Comparison of ENCODE assay signal across 6 cellular contexts in the genomic region with DNA sequence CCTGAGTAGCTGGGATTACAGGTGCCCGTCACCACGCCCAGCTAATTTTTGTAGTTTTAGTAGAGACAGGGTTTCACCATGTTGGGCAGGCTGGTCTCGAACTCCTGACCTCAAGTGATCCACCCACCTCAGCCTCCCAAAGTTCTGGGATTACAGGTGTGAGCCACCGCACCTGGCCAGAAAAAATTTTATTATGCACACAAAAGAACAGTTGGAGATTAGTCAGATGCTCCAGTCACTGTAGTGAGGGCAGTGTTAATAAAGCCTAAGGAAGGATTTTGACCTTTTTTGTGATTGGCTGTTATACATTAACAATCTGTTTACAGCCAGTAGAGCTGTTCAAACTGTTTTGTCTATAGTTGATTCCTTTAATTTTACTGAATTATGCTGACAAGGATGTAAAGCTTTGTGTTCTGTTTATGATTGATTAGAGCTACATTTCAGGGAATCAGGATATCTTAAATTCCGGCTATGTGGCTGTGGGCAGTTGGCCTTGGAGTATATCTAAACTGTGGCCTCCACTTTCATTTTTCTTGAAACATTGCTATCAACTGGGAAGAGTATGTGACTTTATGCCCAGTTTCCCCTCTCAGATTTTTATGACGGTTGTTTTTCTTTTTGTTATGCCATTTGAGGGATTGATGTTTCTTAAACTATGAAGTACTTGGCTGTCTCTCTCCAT. TPM values are rescaled to one million over a fixed set of nuclear protein-coding genes. Genes with fewer than 3 reads are reported as not detected.
DNase-seq lines count a peak whose midpoint lies in the region.
"Had no signal": no experiment of that assay in that cellular context is flagged by ENCODE, and none has a peak within 500 bp of the region (broad histone marks: within the 10 kb centered on the region; RNA-seq: fewer than 3 reads in every experiment).

No MANE protein-coding gene starts in this region.

- peak overlapping the region; percentile 48 for H3K4me2 ChIP-seq in skeletal muscle satellite cell (ENCODE audit: low read length)

- H3K4me1 ChIP-seq in skeletal muscle satellite cell (ENCODE audit: control insufficient read depth, insufficient read depth, low read length): peaks cover 12% of the 10 kb centered on the region

- no peaks in the 10 kb centered on the region for H3K9me3 ChIP-seq in skeletal muscle satellite cell (replicated peaks; ENCODE audit: low read length)

- no peaks in the 10 kb centered on the region for H3K27me3 ChIP-seq in skeletal muscle satellite cell (ENCODE audit: control insufficient read depth, insufficient read depth, low read length)

- peak overlapping the region; percentile 41 for H3K9ac ChIP-seq in skeletal muscle satellite cell (ENCODE audit: low read depth, low read length)

- peak; percentile 73 for DNase-seq in amniotic epithelial cell (ENCODE audit: low read depth)
- no peak for DNase-seq in NCI-H1105 (lab: John Stamatoyannopoulos, UW)
- no peak for DNase-seq in NOMO-1 treated with dmso at 0.1 percent for 144 hours (lab: John Stamatoyannopoulos, UW; ENCODE audit: unreplicated experiment)
- DNase-seq: activated gamma-delta T cell treated with Interleukin-2 at 50 U/mL for 16 hours; effector CD8-positive, alpha-beta T cell had no signal

- H3K36me3 ChIP-seq in skeletal muscle satellite cell (ENCODE audit: insufficient read depth, low read length): no peaks in the 10 kb centered on the region

- H3K4me3 ChIP-seq in skeletal muscle satellite cell (ENCODE audit: low read length): no peak overlapping the region

RNA-seq across cellular contexts. Expression of a gene that starts 9.9 kb away (rescaled TPM):
- total RNA-seq in skeletal muscle satellite cell (2012; rRNA removed): 4.8 TPM in 2 replicates

RNA-seq across cellular contexts. Expression of a gene that starts 10.1 kb away (rescaled TPM):
- 29.3 and 33.2 TPM in 2 replicates for total RNA-seq in skeletal muscle satellite cell (2012; rRNA removed)

RNA-seq across cellular contexts. Expression of a gene that starts 13.8 kb away (rescaled TPM):
- total RNA-seq in skeletal muscle satellite cell (2012; rRNA removed): 6.3 and 11.1 TPM in 2 replicates

RNA-seq across cellular contexts. Expression of a gene that starts 20.2 kb away (rescaled TPM):
- total RNA-seq in skeletal muscle satellite cell (2012; rRNA removed): 0.44 and 0.76 TPM in 2 replicates

RNA-seq across cellular contexts. Expression of a gene that starts 23.7 kb away (rescaled TPM):
- 2.0 and 2.5 TPM in 2 replicates for total RNA-seq in skeletal muscle satellite cell (2012; rRNA removed)
